Comparison of ENCODE assay signal across 8 cellular contexts in the genomic region with DNA sequence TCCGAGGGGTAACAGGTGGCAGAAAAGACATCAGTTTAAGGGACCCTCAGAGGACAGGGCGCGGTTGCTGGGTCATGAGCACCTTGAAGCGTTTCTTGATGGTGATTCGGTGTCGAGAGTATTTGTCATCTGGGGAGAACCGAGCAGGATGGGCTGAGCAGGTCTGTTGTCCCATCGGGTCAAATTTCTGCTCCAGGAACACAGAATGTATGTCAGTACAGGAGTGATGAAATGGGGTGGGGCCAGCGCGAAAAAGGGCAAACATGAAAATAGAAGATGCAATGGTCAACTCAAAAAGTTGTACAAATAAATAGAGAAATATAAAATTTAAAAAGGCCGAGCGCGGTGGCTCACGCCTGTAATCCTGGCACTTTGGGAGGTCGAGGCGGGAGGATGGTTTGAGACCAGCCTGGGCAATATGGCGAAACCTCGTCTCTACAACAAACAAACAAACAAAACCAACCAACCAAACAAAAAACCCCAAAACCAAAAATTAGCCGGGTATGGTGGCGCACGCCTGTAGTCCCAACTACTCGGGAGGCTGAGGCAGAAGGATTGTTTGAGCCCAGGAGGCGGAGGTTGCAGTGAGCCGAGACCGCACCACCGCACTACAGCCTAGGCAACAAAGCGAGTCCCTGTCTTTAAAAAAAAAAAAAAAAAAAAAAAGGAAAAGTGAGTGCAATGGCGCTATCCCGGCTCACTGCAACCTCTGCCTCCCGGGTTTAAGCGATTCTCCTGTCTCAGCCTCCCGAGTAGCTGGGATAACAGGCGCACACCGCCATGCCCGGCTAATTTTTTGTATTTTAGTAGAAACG. TPM values are rescaled to one million over a fixed set of nuclear protein-coding genes. Genes with fewer than 3 reads are reported as not detected.
DNase-seq lines count a peak whose midpoint lies in the region; TF ChIP-seq lines count a peak whose summit lies in the region.

No MANE protein-coding gene starts in this region.

- DNase-seq in breast epithelium (ENCODE audit: low spot score in 2 of 2) (no peak), MCF 10A (ENCODE audit: unreplicated experiment) (no peak), adipocyte (ENCODE audit: low read depth) (no peak), lower leg skin (ENCODE audit: low spot score in 2 of 2) (peak in 1 of 2 donors; percentile 83), type B pancreatic cell (ENCODE audit: extremely low spot score, unreplicated experiment) (no peak), iPS-NIHi7 (ENCODE audit: extremely low spot score) (no peak), DMS 273 (lab: John Stamatoyannopoulos, UW; ENCODE audit: unreplicated experiment) (no peak), AG20443 (ENCODE audit: low spot score) (no peak)

- TF ChIP-seq POLR2A in breast epithelium (IDR thresholded peaks at IDR 0.05), result no peak
- TF ChIP-seq POLR2A in lower leg skin (IDR thresholded peaks at IDR 0.05), result no peak

- H3K36me3 Mint-ChIP-seq in MCF 10A (ENCODE audit: insufficient read depth, unreplicated experiment), result peaks cover 34% of the 10 kb centered on the region
- H3K36me3 Mint-ChIP-seq in type B pancreatic cell, result peaks cover 15% of the 10 kb centered on the region

- intact Hi-C loops in breast epithelium (cut with DNase I; ENCODE audit: low total_unique reads), result no loop called here
- intact Hi-C loops in MCF 10A (cut with micrococcal nuclease), result no loop called here
- intact Hi-C loops in lower leg skin (cut with DNase I; ENCODE audit: low total_unique reads), result no loop called here

- H3K36me3 ChIP-seq in breast epithelium (no peaks in the 10 kb centered on the region), adipocyte (ENCODE audit: control insufficient read depth, insufficient read depth, low read length, severe bottlenecking) (peaks cover 11% of the 10 kb centered on the region)

- CTCF ChIA-PET in MCF 10A (lab: Yijun Ruan, JAX), result interaction anchor here (0.7 to 3.2 kb wide), 12 partner anchors 13 to 132 kb away, joined by 3 to 24 read pairs (median 4); a partner anchor contains a TSS

- H3K4me1 ChIP-seq in breast epithelium, result no peaks in the 10 kb centered on the region
- peaks cover 18% of the 10 kb centered on the region for H3K4me1 ChIP-seq in adipocyte (ENCODE audit: control insufficient read depth, insufficient read depth, low read length)

- H3K4me3 ChIP-seq in breast epithelium (peak overlapping the region; percentile 63 to 84 (median 80)), adipocyte (ENCODE audit: low read length) (peak overlapping the region; percentile 97), lower leg skin (ENCODE audit: low read depth, poor library complexity, severe bottlenecking) (peak overlapping the region; percentile 67)

- H3K27ac Mint-ChIP-seq in MCF 10A (ENCODE audit: low read depth, unreplicated experiment) (no peak overlapping the region), type B pancreatic cell (peak overlapping the region; percentile 73)

- H3K9ac ChIP-seq in adipocyte (ENCODE audit: low read length), result peak overlapping the region; percentile 93

- H3K9me3 Mint-ChIP-seq in MCF 10A (ENCODE audit: unreplicated experiment) (no peaks in the 10 kb centered on the region), type B pancreatic cell (no peaks in the 10 kb centered on the region)

- peaks cover 6% of the 10 kb centered on the region for H3K4me1 Mint-ChIP-seq in MCF 10A (ENCODE audit: insufficient read depth, unreplicated experiment)
- peaks cover 11% of the 10 kb centered on the region for H3K4me1 Mint-ChIP-seq in type B pancreatic cell (ENCODE audit: unreplicated experiment)

- H3K9me3 ChIP-seq in breast epithelium (no peaks in the 10 kb centered on the region), adipocyte (ENCODE audit: control insufficient read depth, low read length) (no peaks in the 10 kb centered on the region)

- WGBS in lower leg skin, 2 donors, result 55 to 56% methylated on average over 36 of the region's 36 CpGs

- peak overlapping the region; percentile 88 to 90 for H3K27ac ChIP-seq in breast epithelium

- TF ChIP-seq CTCF in breast epithelium (IDR thresholded peaks at IDR 0.05), result no peak
- TF ChIP-seq CTCF in MCF 10A (IDR thresholded peaks at IDR 0.05; ENCODE audit: unreplicated experiment), result no peak
- TF ChIP-seq CTCF in lower leg skin (IDR thresholded peaks at IDR 0.05), result no peak
- TF ChIP-seq CTCF in type B pancreatic cell (conservative IDR thresholded peaks at IDR 0.05), result no peak

- H3K27me3 Mint-ChIP-seq in MCF 10A (ENCODE audit: insufficient read depth, unreplicated experiment) (no peaks in the 10 kb centered on the region), type B pancreatic cell (peaks cover 4% of the 10 kb centered on the region)

- POLR2A ChIA-PET in MCF 10A (lab: Yijun Ruan, JAX), result interaction anchor here (0.7 to 2.3 kb wide), 13 partner anchors 8 to 242 kb away, joined by 3 to 44 read pairs (median 4); a partner anchor contains a TSS

- BruUV-seq in MCF 10A (replicated peaks; lab: Mats Ljungman, UMichigan), result no TSS peak

- no peak overlapping the region for H3K4me3 Mint-ChIP-seq in MCF 10A (ENCODE audit: unreplicated experiment)
- H3K4me3 Mint-ChIP-seq in type B pancreatic cell, result no peak overlapping the region

- H3K27me3 ChIP-seq in breast epithelium, result no peaks in the 10 kb centered on the region
- H3K27me3 ChIP-seq in adipocyte (replicated peaks; ENCODE audit: control insufficient read depth, insufficient read depth, low read length), result no peaks in the 10 kb centered on the region

RNA-seq across cellular contexts. Expression of a gene that starts 0.8 kb away (rescaled TPM):
- total RNA-seq in breast epithelium (100 to 1,000 TPM; 108 to 135 (median 130) TPM), MCF 10A (2022) (168 and 187 TPM in 2 replicates), lower leg skin (100 to 1,000 TPM; 107 to 129 (median 124) TPM), type B pancreatic cell (ENCODE audit: low replicate concordance) (143 and 157 TPM in 2 replicates)

RNA-seq across cellular contexts. Expression of a gene that starts 1.0 kb away (rescaled TPM):
- not detected for total RNA-seq in breast epithelium
- total RNA-seq in MCF 10A (2022), result not detected in 2 replicates
- total RNA-seq in lower leg skin, result not detected
- not detected in 2 replicates for total RNA-seq in type B pancreatic cell (ENCODE audit: low replicate concordance)

RNA-seq across cellular contexts. Expression of a gene that starts 4.5 kb away (rescaled TPM):
- 10 to 100 TPM; 22.3 to 28.8 (median 25.8) TPM for total RNA-seq in breast epithelium
- total RNA-seq in MCF 10A (2022), result 11.7 and 15.3 TPM in 2 replicates
- 10 to 100 TPM; 23.1 to 25.7 (median 23.6) TPM for total RNA-seq in lower leg skin
- total RNA-seq in type B pancreatic cell (ENCODE audit: low replicate concordance), result 14.5 and 15.0 TPM in 2 replicates

RNA-seq across cellular contexts. Expression of a gene that starts 24.9 kb away (rescaled TPM):
- 10 to 100 TPM; 10.7 to 16.4 (median 13.8) TPM for total RNA-seq in breast epithelium
- 17.0 and 17.4 TPM in 2 replicates for total RNA-seq in MCF 10A (2022)
- 10 to 100 TPM; 19.0 to 36.4 (median 27.0) TPM for total RNA-seq in lower leg skin
- 87.5 and 90.6 TPM in 2 replicates for total RNA-seq in type B pancreatic cell (ENCODE audit: low replicate concordance)
